ENCODE assay signal across 29 cellular contexts in the genomic region with DNA sequence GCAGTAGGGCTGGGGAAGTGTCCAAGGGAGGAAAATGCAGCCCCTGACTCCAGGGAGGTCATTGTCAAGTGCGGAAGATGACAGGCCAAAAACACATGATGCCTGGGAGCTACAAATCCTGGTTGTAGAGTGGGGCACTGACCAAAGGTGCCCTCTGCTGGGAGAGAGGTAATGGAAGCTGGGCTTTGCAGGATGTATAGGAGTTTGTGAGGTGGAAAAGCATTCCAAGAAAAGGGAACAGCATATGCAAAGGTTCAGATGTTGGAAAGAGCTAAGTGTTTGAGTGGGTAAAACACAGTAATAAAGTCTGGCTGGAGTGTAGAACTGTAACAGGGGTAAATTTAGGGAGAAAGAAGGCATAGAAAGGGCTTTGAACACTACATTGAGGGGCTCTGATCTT.
"Had no signal": no experiment of that assay in that cellular context is flagged by ENCODE, and none has a peak within 500 bp of the region (broad histone marks: within the 10 kb centered on the region; RNA-seq: fewer than 3 reads in every experiment).

No MANE protein-coding gene starts in this region.

- H3K4me1 ChIP-seq: colonic mucosa, esophagus squamous epithelium, heart right ventricle, left lung, prostate gland, spleen, tibial nerve, upper lobe of left lung had no signal

- DNase-seq: colonic mucosa; effector CD8-positive, alpha-beta T cell; esophagus squamous epithelium; foreskin melanocyte; glutamatergic neuron; heart right ventricle; hippocampal formation; left cardiac atrium; left lung; mesenchymal stem cell; mucosa of descending colon; naive B cell; right cardiac atrium; spleen; stimulated activated CD4-positive, alpha-beta T cell treated with anti-CD3 and anti-CD28 coated beads, Interleukin-4, amount 100 ng/mL, for 4 hours; stimulated activated naive CD8-positive, alpha-beta T cell treated with anti-CD3 and anti-CD28 coated beads, Interleukin-15, Interleukin-2, amounts not matched to agents 100 U/mL and 50 U/mL, for 24 hours; upper lobe of left lung had no signal

- ATAC-seq: heart right ventricle; left cardiac atrium; left lung; mucosa of descending colon; natural killer cell treated with Interleukin-12 subunit alpha and Interleukin-12 subunit beta and Interleukin-15 and Interleukin-18, amount 100 ng/mL, for 72 hours; right cardiac atrium; stimulated activated memory B cell treated with anti-CD40 and anti-IgM and Interleukin-4, amounts not matched to agents 10 μg/mL and 1 μg/mL and 100 μg/mL, for 72 hours; stimulated activated naive CD8-positive, alpha-beta T cell treated with anti-CD3 and anti-CD28 coated beads, Interleukin-15, Interleukin-2, amounts not matched to agents 100 U/mL and 50 U/mL, for 24 hours had no signal

- H3K27ac ChIP-seq: colonic mucosa, esophagus squamous epithelium, heart right ventricle, left lung, prostate gland, skin epidermis, spleen, thoracic aorta, tibial nerve, upper lobe of left lung had no signal

- H3K36me3 Mint-ChIP-seq: mesothelial cell of epicardium had no signal

- H3K4me3 Mint-ChIP-seq: dendritic cell treated with granulocyte-macrophage colony-stimulating factor and Interleukin-4, amounts not matched to agents 40 ng/mL and 50 ng/mL, for 4 days; mesothelial cell of epicardium; naive B cell; natural killer cell treated with Interleukin-12 subunit alpha and Interleukin-12 subunit beta and Interleukin-15 and Interleukin-18, amount 100 ng/mL, for 72 hours; neural crest cell; stimulated activated memory B cell treated with anti-CD40 and anti-IgM and Interleukin-4, amounts not matched to agents 10 μg/mL and 1 μg/mL and 100 μg/mL, for 72 hours had no signal

- H3K36me3 ChIP-seq: colonic mucosa, esophagus squamous epithelium, heart right ventricle, left lung, prostate gland, spleen, thoracic aorta, tibial nerve, upper lobe of left lung had no signal

- H3K4me1 Mint-ChIP-seq: mesothelial cell of epicardium; naive B cell; stimulated activated memory B cell treated with anti-CD40 and anti-IgM and Interleukin-4, amounts not matched to agents 10 μg/mL and 1 μg/mL and 100 μg/mL, for 72 hours had no signal

- FAIRE-seq: endothelial cell of umbilical vein, islet of Langerhans, urothelium cell line had no signal

- H3K4me3 ChIP-seq: colonic mucosa, esophagus squamous epithelium, heart right ventricle, left lung, mucosa of descending colon, prostate gland, skin epidermis, spleen, thoracic aorta, tibial nerve, upper lobe of left lung had no signal

- H3K27me3 ChIP-seq: colonic mucosa, upper lobe of left lung had no signal

- H3K9me3 ChIP-seq: colonic mucosa, prostate gland, thoracic aorta had no signal

- H3K27ac Mint-ChIP-seq: dendritic cell treated with granulocyte-macrophage colony-stimulating factor and Interleukin-4, amounts not matched to agents 40 ng/mL and 50 ng/mL, for 4 days; mesothelial cell of epicardium; natural killer cell treated with Interleukin-12 subunit alpha and Interleukin-12 subunit beta and Interleukin-15 and Interleukin-18, amount 100 ng/mL, for 72 hours; stimulated activated memory B cell treated with anti-CD40 and anti-IgM and Interleukin-4, amounts not matched to agents 10 μg/mL and 1 μg/mL and 100 μg/mL, for 72 hours had no signal
